ENCODE assay signal across 18 cellular contexts in the genomic region with DNA sequence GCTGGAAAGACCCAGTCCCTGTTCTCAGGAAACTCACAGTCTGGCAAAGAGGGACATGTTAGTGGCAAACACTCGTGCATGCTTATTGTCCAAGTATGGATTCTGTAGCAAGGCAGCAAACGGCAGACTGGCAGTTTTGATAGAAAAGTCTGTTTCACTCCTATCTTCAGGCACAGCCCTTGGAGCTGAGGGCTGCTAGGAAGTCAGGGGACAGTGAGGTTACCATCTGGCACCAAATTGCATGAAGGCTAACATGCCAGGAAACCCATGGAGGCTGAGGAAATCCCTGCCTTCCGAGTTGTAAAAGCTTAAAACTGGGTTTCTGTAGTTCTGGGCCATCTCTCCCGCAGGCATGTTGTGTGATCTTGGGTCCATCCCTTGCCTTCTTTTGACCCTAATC. TPM values are rescaled to one million over a fixed set of nuclear protein-coding genes. Genes with fewer than 3 reads are reported as not detected.
DNase-seq lines count a peak whose midpoint lies in the region; ATAC-seq and TF ChIP-seq lines count a peak whose summit lies in the region.
"Had no signal": no experiment of that assay in that cellular context is flagged by ENCODE, and none has a peak within 500 bp of the region (broad histone marks: within the 10 kb centered on the region; RNA-seq: fewer than 3 reads in every experiment).

No MANE protein-coding gene starts in this region.

- H4K20me1 ChIP-seq in PC-9 (ENCODE audit: insufficient read depth), result no peaks in the 10 kb centered on the region

- intact Hi-C loops in spleen (cut with DNase I; ENCODE audit: low total_unique reads), result no loop called here
- intact Hi-C loops in PC-9 (cut with micrococcal nuclease; ENCODE audit: unreplicated experiment), result no loop called here

- no peak overlapping the region for H3K4me2 ChIP-seq in PC-9

- H3K27me3 ChIP-seq in spleen (replicated peaks in 1 of 7), result no peaks in the 10 kb centered on the region
- no peaks in the 10 kb centered on the region for H3K27me3 ChIP-seq in PC-9 (ENCODE audit: insufficient read depth, low read depth)
- H3K27me3 ChIP-seq: BE2C had no signal

- peaks cover 0 to 42% (median 13%) of the 10 kb centered on the region in 6 donors for H3K4me1 ChIP-seq in spleen
- no peaks in the 10 kb centered on the region for H3K4me1 ChIP-seq in PC-9 (replicated peaks; ENCODE audit: insufficient read depth)

- H3K79me2 ChIP-seq in PC-9 (ENCODE audit: low read depth), result no peaks in the 10 kb centered on the region

- H3K4me3 ChIP-seq in spleen (no peak overlapping the region), PC-9 (no peak overlapping the region)

- H3K9me2 ChIP-seq in PC-9 (ENCODE audit: insufficient read depth), result no peaks in the 10 kb centered on the region

- peak; percentile 9 for DNase-seq in activated effector memory CD4-positive, alpha-beta T cell treated with anti-CD3 and anti-CD28 coated beads, Interleukin-2, amount 50 U/mL, for 16 hours
- no peak for DNase-seq in activated effector memory CD4-positive, alpha-beta T cell treated with Interleukin-2 at 50 U/mL for 16 hours
- DNase-seq in NCI-H446 (lab: John Stamatoyannopoulos, UW) (peak; percentile 42 to 67), dermis microvascular lymphatic vessel endothelial cell (ENCODE audit: low read depth in 2 of 2) (peak; percentile 56 to 74), spleen (no peak), T-helper 1 cell (no peak), PC-9 (no peak)
- DNase-seq: BE2C; Calu3; CD8-positive, alpha-beta T cell; DMS79; HCEC 1CT; Karpas-422; NCI-H1436; NCI-H2081; NCI-H526 had no signal

- no peak for TF ChIP-seq CTCF in spleen (IDR thresholded peaks at IDR 0.05 in 8 of 11, conservative IDR thresholded peaks at IDR 0.05 in 3 of 11)
- TF ChIP-seq CTCF in PC-9 (conservative IDR thresholded peaks at IDR 0.05), result no peak

- no peaks in the 10 kb centered on the region for H3F3A ChIP-seq in PC-9 (ENCODE audit: insufficient read depth, low read depth)

- no peak for TF ChIP-seq POLR2A in spleen (IDR thresholded peaks at IDR 0.05)

- H3K36me3 ChIP-seq in spleen (no peaks in the 10 kb centered on the region), PC-9 (ENCODE audit: low read depth) (no peaks in the 10 kb centered on the region)
- H3K36me3 ChIP-seq: BE2C had no signal

- CTCF ChIA-PET in PC-9 (lab: Charles Lee), result no interaction called here

- H3K9me3 ChIP-seq in spleen (no peaks in the 10 kb centered on the region), PC-9 (ENCODE audit: insufficient read depth, low read depth) (no peaks in the 10 kb centered on the region)
- H3K9me3 ChIP-seq: BE2C had no signal

- WGBS in spleen, 5 donors, result 41 to 74% (median 68%) methylated on average over 4 of the region's 4 CpGs

- POLR2A ChIA-PET in PC-9 (lab: Charles Lee; ENCODE audit: unreplicated experiment), result no interaction called here

- ATAC-seq in GM21786 (IDR thresholded peaks at IDR 0.05; ENCODE audit: unreplicated experiment), result no peak
- ATAC-seq: CD8-positive, alpha-beta T cell; Right ventricle myocardium inferior had no signal

- H2AFZ ChIP-seq in PC-9, result no peak overlapping the region

- H3K27ac ChIP-seq in spleen (peak overlapping the region in 5 of 8 donors; percentile 34 to 67 (median 54)), PC-9 (no peak overlapping the region)

- BruUV-seq in PC-9 (replicated peaks; lab: Mats Ljungman, UMichigan), result no TSS peak

RNA-seq across cellular contexts. Expression of a gene that starts 32.9 kb away (rescaled TPM):
- total RNA-seq in dermis microvascular lymphatic vessel endothelial cell (1,137 and 1,375 TPM in 2 replicates), spleen (100 to 1,000 TPM; 294 to 483 (median 387) TPM), PC-9 (2021) (103 and 122 TPM in 2 replicates)
- polyA plus RNA-seq in spleen, result 100 to 1,000 TPM; 188 to 292 (median 256) TPM

Comparison
In these comparisons a context has a peak if more than half of its experiments do, and no peak if none do; other contexts are left out.
1. DNase-seq: peak in activated effector memory CD4-positive, alpha-beta T cell treated with anti-CD3 and anti-CD28 coated beads, Interleukin-2, amount 50 U/mL, for 16 hours (single experiment), NCI-H446 (2 of 2) and dermis microvascular lymphatic vessel endothelial cell (2 of 2); none in activated effector memory CD4-positive, alpha-beta T cell treated with Interleukin-2 at 50 U/mL for 16 hours (single experiment), spleen (single experiment), T-helper 1 cell (0 of 5) and PC-9 (0 of 2).